ENCODE assay signal across 10 cellular contexts in genomic region chr3:50260942-50261441, GRCh38. TPM values are rescaled to one million over a fixed set of nuclear protein-coding genes. Genes with fewer than 3 reads are reported as not detected.
DNase-seq lines count a peak whose midpoint lies in the region; ATAC-seq and TF ChIP-seq lines count a peak whose summit lies in the region.
"Had no signal": no experiment of that assay in that cellular context is flagged by ENCODE, and none has a peak within 500 bp of the region (broad histone marks: within the 10 kb centered on the region; RNA-seq: fewer than 3 reads in every experiment).

No MANE protein-coding gene starts in this region.

- peaks cover 29% of the 10 kb centered on the region for H3K4me1 ChIP-seq in ES-I3 (ENCODE audit: insufficient read depth, low read length)

- TF ChIP-seq CTCF in VCaP (conservative IDR thresholded peaks at IDR 0.05) (no peak), fibroblast of villous mesenchyme (IDR thresholded peaks at IDR 0.05; ENCODE audit: insufficient read depth, low read depth, low read length) (no peak)

- no peak for ATAC-seq in HG03139 (IDR thresholded peaks at IDR 0.05; ENCODE audit: unreplicated experiment)

- peak overlapping the region; percentile 93 for H3K27ac ChIP-seq in VCaP

- H3K9me3 ChIP-seq in ES-I3 (ENCODE audit: control insufficient read depth, insufficient read depth, low read length): no peaks in the 10 kb centered on the region

- DNase-seq in fibroblast of villous mesenchyme (ENCODE audit: low read depth): no peak
- no peak for DNase-seq in skeletal muscle cell (ENCODE audit: low read depth)
- no peak for DNase-seq in medulla oblongata (ENCODE audit: extremely low spot score)
- DNase-seq in RKO (ENCODE audit: low spot score): no peak
- DNase-seq in stimulated activated CD4-positive, alpha-beta T cell treated with anti-CD3 and anti-CD28 coated beads, Interleukin-12 subunit alpha, Interleukin-12 subunit beta, amount 100 ng/mL, for 4 hours: no peak

- peak overlapping the region; percentile 60 for H3K4me3 ChIP-seq in fibroblast of villous mesenchyme (ENCODE audit: low read depth, low read length)
- peak overlapping the region; percentile 57 for H3K4me3 ChIP-seq in skeletal muscle cell (ENCODE audit: low read depth, low read length)

- H3K9ac ChIP-seq in ES-I3 (ENCODE audit: low read depth, low read length): 0 out of 2 replicates have a peak overlapping the region, but pooled peaks have one; percentile 56

- peaks cover 3% of the 10 kb centered on the region for H3K36me3 ChIP-seq in ES-I3 (ENCODE audit: insufficient read depth, low read length)

RNA-seq across cellular contexts. Expression of gene SEMA3B, which starts 8.0 kb away (rescaled TPM):
- 7.4 and 23.3 TPM in 2 replicates for total RNA-seq in fibroblast of villous mesenchyme

RNA-seq across cellular contexts. Expression of gene LSMEM2, which starts 17.9 kb away (rescaled TPM):
- total RNA-seq in fibroblast of villous mesenchyme: not detected in 2 replicates
- total RNA-seq: dermis microvascular lymphatic vessel endothelial cell, SK-MEL-5 had no signal

RNA-seq across cellular contexts. Expression of gene GNAI2, which starts 25.0 kb away (rescaled TPM):
- 265 and 297 TPM in 2 replicates for total RNA-seq in fibroblast of villous mesenchyme

RNA-seq across cellular contexts. Expression of gene IFRD2, which starts 31.2 kb away (rescaled TPM):
- total RNA-seq in fibroblast of villous mesenchyme: 82.0 and 83.1 TPM in 2 replicates

RNA-seq across cellular contexts. Expression of gene HYAL3, which starts 38.2 kb away (rescaled TPM):
- 2.3 and 6.5 TPM in 2 replicates for total RNA-seq in fibroblast of villous mesenchyme
